In the genomic region with DNA sequence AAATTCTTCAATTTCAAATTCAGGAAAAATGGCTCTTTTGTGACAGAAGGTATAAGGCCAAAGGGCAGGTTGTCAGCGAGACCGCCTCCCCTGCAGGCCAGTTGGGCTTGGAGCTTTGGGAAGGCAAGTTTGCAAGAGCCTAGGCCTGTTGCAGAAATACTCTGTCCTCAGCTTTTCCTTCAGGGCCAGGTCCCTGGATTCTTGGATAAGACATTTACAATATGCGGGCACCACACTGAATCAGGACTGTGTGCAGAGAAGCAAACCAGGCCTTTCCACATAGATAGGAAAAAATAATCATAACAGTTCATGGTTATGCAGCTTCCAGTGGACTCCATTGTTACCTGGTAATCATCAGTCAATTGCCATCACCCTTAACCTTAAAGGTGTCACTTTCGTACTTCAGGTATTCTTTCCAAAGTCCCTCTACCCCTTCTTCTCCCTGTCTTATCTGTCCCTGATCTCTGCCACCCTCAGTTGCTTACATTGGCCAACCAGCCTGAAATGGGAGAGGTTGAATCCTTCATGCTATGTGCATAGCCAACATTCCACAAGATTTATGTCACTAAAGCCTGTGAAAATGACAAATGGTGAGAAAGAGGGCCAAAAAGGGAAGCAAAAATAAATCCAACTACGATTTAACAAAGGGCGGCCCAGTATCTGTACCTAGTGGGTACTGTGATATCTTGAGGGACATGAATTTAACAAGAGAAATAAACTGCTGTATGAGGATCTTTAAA, we compare ENCODE assay signal across 11 cellular contexts.
DNase-seq lines count a peak whose midpoint lies in the region; ATAC-seq and TF ChIP-seq lines count a peak whose summit lies in the region.
"Had no signal": no experiment of that assay in that cellular context is flagged by ENCODE, and none has a peak within 500 bp of the region (broad histone marks: within the 10 kb centered on the region; RNA-seq: fewer than 3 reads in every experiment).

No MANE protein-coding gene starts in this region.

- no peaks in the 10 kb centered on the region for H3K9me3 ChIP-seq in ascending aorta
- H3K9me3 ChIP-seq in hepatocyte (ENCODE audit: low read depth): no peaks in the 10 kb centered on the region
- H3K9me3 ChIP-seq in skeletal muscle satellite cell (replicated peaks; ENCODE audit: low read length): no peaks in the 10 kb centered on the region

- H3K4me1 ChIP-seq in ascending aorta (peaks cover 26 to 87% of the 10 kb centered on the region in 2 donors), hepatocyte (ENCODE audit: insufficient read depth) (peaks cover 71% of the 10 kb centered on the region), skeletal muscle satellite cell (ENCODE audit: control insufficient read depth, insufficient read depth, low read length) (peaks cover 53% of the 10 kb centered on the region)

- no peak overlapping the region for H3K4me3 ChIP-seq in ascending aorta
- no peak overlapping the region for H3K4me3 ChIP-seq in hepatocyte
- H3K4me3 ChIP-seq in skeletal muscle satellite cell (ENCODE audit: low read length): peak overlapping the region; percentile 21

- no peaks in the 10 kb centered on the region for H3K9me2 ChIP-seq in hepatocyte (replicated peaks; ENCODE audit: insufficient read depth)

- peak overlapping the region; percentile 83 to 85 for H3K27ac ChIP-seq in ascending aorta
- peak overlapping the region; percentile 90 for H3K27ac ChIP-seq in hepatocyte

- ATAC-seq in GM19035 (IDR thresholded peaks at IDR 0.05; ENCODE audit: unreplicated experiment): no peak

- H3K9ac ChIP-seq in skeletal muscle satellite cell (ENCODE audit: low read depth, low read length): peak overlapping the region; percentile 35

- H3K79me2 ChIP-seq in hepatocyte: no peaks in the 10 kb centered on the region

- TF ChIP-seq CTCF in ascending aorta (IDR thresholded peaks at IDR 0.05) (no peak), hepatocyte (IDR thresholded peaks at IDR 0.05; ENCODE audit: poor library complexity) (no peak)

- intact Hi-C loops in ascending aorta (cut with DNase I): loop anchor here (2.0 kb wide), 1 partner anchor 95 kb away; no protein-coding TSS in a partner anchor

- no peaks in the 10 kb centered on the region for H4K20me1 ChIP-seq in hepatocyte (ENCODE audit: insufficient read depth, poor library complexity, severe bottlenecking)

- DNase-seq in ELR (ENCODE audit: low read depth): peak; percentile 61
- DNase-seq in ascending aorta (ENCODE audit: low spot score in 2 of 2): no peak
- no peak for DNase-seq in hepatocyte (ENCODE audit: low spot score)
- no peak for DNase-seq in SIG-M5 treated with dmso at 0.1 percent for 504 hours (lab: John Stamatoyannopoulos, UW; ENCODE audit: unreplicated experiment)
- no peak for DNase-seq in activated CD4-positive, alpha-beta T cell treated with anti-CD3 and anti-CD28 coated beads, Interleukin-2, amount 50 U/mL, for 1 hour
- no peak for DNase-seq in NCI-H526 (lab: John Stamatoyannopoulos, UW)
- DNase-seq: cerebellar nuclear complex, Kasumi-1, NCI-H510A had no signal

- H2AFZ ChIP-seq in hepatocyte: no peak overlapping the region

- WGBS in hepatocyte (ENCODE audit: low lambda C conversion rate, missing lambda C conversion rate): 76% methylated on average over 6 of the region's 6 CpGs

- H3K27me3 ChIP-seq in ascending aorta (no peaks in the 10 kb centered on the region), hepatocyte (no peaks in the 10 kb centered on the region), skeletal muscle satellite cell (ENCODE audit: control insufficient read depth, insufficient read depth, low read length) (no peaks in the 10 kb centered on the region)

- no peaks in the 10 kb centered on the region for H3K36me3 ChIP-seq in ascending aorta
- H3K36me3 ChIP-seq in hepatocyte (replicated peaks; ENCODE audit: insufficient read depth, low read depth): no peaks in the 10 kb centered on the region
- no peaks in the 10 kb centered on the region for H3K36me3 ChIP-seq in skeletal muscle satellite cell (ENCODE audit: insufficient read depth, low read length)

- H3K4me2 ChIP-seq in hepatocyte (peak overlapping the region; percentile 1), skeletal muscle satellite cell (ENCODE audit: low read length) (peak overlapping the region; percentile 56)
